In the genomic region with DNA sequence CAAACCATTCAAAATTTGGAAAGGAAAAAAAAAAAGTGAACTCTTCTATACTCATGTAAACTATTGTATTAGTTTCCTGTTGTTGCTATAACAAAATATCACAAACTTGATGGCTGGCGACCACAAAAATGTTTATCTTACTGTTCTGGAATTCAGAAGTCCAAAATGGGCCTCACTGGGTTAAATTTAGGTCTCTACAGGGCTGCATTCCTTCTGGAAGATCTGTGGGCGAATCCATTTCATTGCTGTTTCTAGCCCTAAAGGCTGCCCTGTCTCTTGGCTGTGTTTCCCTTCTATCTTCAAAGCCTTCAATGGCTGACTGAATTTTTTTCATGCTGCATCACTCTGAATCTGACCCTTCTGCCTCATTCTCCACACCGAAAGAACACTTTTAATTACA, we compare ENCODE assay signal across 15 cellular contexts.
DNase-seq lines count a peak whose midpoint lies in the region; ATAC-seq and TF ChIP-seq lines count a peak whose summit lies in the region.
"Had no signal": no experiment of that assay in that cellular context is flagged by ENCODE, and none has a peak within 500 bp of the region (broad histone marks: within the 10 kb centered on the region; RNA-seq: fewer than 3 reads in every experiment).

No MANE protein-coding gene starts in this region.

- H3K36me3 ChIP-seq in HCT116 (ENCODE audit: control insufficient read depth in 1 of 2, insufficient read depth in 2 of 2, low read length in 2 of 2): no peaks in the 10 kb centered on the region

- peak overlapping the region; percentile 93 for H2AFZ ChIP-seq in HCT116 (ENCODE audit: low read depth, low read length, poor library complexity, severe bottlenecking)

- no peaks in the 10 kb centered on the region for H3K79me2 ChIP-seq in HCT116 (ENCODE audit: insufficient read depth, low read length)

- BruUV-seq in HCT116 (replicated peaks; lab: Mats Ljungman, UMichigan): no TSS peak

- POLR2A ChIA-PET in AG04449 (lab: Yijun Ruan, JAX): no interaction called here
- POLR2A ChIA-PET in HCT116 (lab: Charles Lee): no interaction called here
- POLR2A ChIA-PET in RWPE1 (lab: Yijun Ruan, JAX; ENCODE audit: low non-redundant PET): interaction anchor here (0.9 kb wide), 1 partner anchor 1094 kb away, joined by 4 read pairs; no protein-coding TSS in a partner anchor

- no peaks in the 10 kb centered on the region for H3K4me1 ChIP-seq in HCT116 (ENCODE audit: control insufficient read depth in 1 of 2, insufficient read depth in 2 of 2, low read length in 2 of 2)

- no peak for TF ChIP-seq POLR2A in HCT116 (IDR thresholded peaks at IDR 0.05; ENCODE audit: borderline replicate concordance, extremely low read depth, insufficient read depth, insufficient read length)

- no peak for TF ChIP-seq RAD21 in HCT116 (IDR thresholded peaks at IDR 0.05; ENCODE audit: low read depth)

- H3K4me2 ChIP-seq in HCT116 (ENCODE audit: low read length): no peak overlapping the region

- TF ChIP-seq CTCF in AG04449 (IDR thresholded peaks at IDR 0.05; ENCODE audit: insufficient read depth, low read length, missing control alignments) (no peak), HCT116 (IDR thresholded peaks at IDR 0.05 in 2 of 3, conservative IDR thresholded peaks at IDR 0.05 in 1 of 3; ENCODE audit: borderline replicate concordance in 1 of 3, insufficient read depth in 1 of 3, low read depth in 2 of 3, low read length in 2 of 3) (no peak), RWPE1 (conservative IDR thresholded peaks at IDR 0.05; ENCODE audit: low read depth) (no peak)

- intact Hi-C loops in HCT116 (cut with micrococcal nuclease): loop anchor here (10.0 kb wide), 1 partner anchor 399 kb away; no protein-coding TSS in a partner anchor

- RAD21 ChIA-PET in HCT116 (lab: Charles Lee; ENCODE audit: low non-redundant PET in 1 of 2, low total read pairs in 2 of 2, uncharacterized antibody in 2 of 2, unreplicated experiment in 2 of 2): interaction anchor here in 1 of 2 experiments (1.5 kb wide), 1 partner anchor 200 kb away, joined by 12 read pairs; no protein-coding TSS in a partner anchor

- no peak overlapping the region for H3K4me3 ChIP-seq in AG04449 (ENCODE audit: low read depth, low read length)
- H3K4me3 ChIP-seq in HCT116 (replicated peaks in 1 of 2; ENCODE audit: low read depth in 1 of 2, low read length in 2 of 2): no peak overlapping the region

- peak; percentile 70 for DNase-seq in AG04449 (ENCODE audit: low read depth, low spot score)
- DNase-seq in HCT116 (ENCODE audit: low read depth, low spot score): no peak
- peak; percentile 73 for DNase-seq in astrocyte of the hippocampus (ENCODE audit: low read depth, low spot score)
- DNase-seq in islet precursor cell: peak; percentile 81
- no peak for DNase-seq in hippocampal formation (lab: John Stamatoyannopoulos, UW)
- DNase-seq in NCI-H1436 (lab: John Stamatoyannopoulos, UW): no peak
- DNase-seq in RWPE1 (ENCODE audit: low spot score): no peak
- DNase-seq: activated naive CD8-positive, alpha-beta T cell treated with anti-CD3 and anti-CD28 coated beads for 36 hours; activated T-cell treated with anti-CD3 and anti-CD28 coated beads for 4 hours; Calu3; NCI-H187; NCI-H510A treated with DMSO at 0.1 percent for 48 hours; RPMI8226 had no signal

- H3K27ac ChIP-seq in HCT116 (ENCODE audit: low read depth, low read length) (no peak overlapping the region), RWPE1 (no peak overlapping the region)

- no peaks in the 10 kb centered on the region for H3K27me3 ChIP-seq in HCT116 (ENCODE audit: insufficient read depth, low read length)

- no peaks in the 10 kb centered on the region for H3K9me2 ChIP-seq in HCT116 (ENCODE audit: insufficient read depth)

- CTCF ChIA-PET in AG04449 (lab: Yijun Ruan, JAX) (interaction anchor here (1.1 to 1.8 kb wide), 5 partner anchors 16 to 573 kb away, joined by 3 to 116 read pairs (median 4); no protein-coding TSS in a partner anchor), HCT116 (lab: Charles Lee) (interaction anchor here (1.8 kb wide), 1 partner anchor 199 kb away, joined by 55 read pairs; no protein-coding TSS in a partner anchor), RWPE1 (lab: Yijun Ruan, JAX) (interaction anchor here (0.7 to 1.9 kb wide), 2 partner anchors 94 to 200 kb away, joined by 3 to 16 read pairs; no protein-coding TSS in a partner anchor)

- H4K20me1 ChIP-seq in HCT116 (ENCODE audit: insufficient read depth): no peaks in the 10 kb centered on the region

- ATAC-seq in HCT116: no peak
- no peak for ATAC-seq in HG03045 (IDR thresholded peaks at IDR 0.05; ENCODE audit: unreplicated experiment)
- ATAC-seq: stimulated activated memory B cell treated with anti-CD40 and anti-IgM and Interleukin-4, amounts not matched to agents 10 μg/mL and 1 μg/mL and 100 μg/mL, for 72 hours had no signal

- H3K9me3 ChIP-seq in HCT116 (ENCODE audit: control insufficient read depth in 1 of 2, insufficient read depth in 1 of 2, low read depth in 1 of 2, low read length in 2 of 2): no peaks in the 10 kb centered on the region

- no peak overlapping the region for H3K9ac ChIP-seq in HCT116 (ENCODE audit: low read length)

TF ChIP-seq in HCT116, 20 proteins besides CTCF, POLR2A, EP300 and RAD21:
- TF ChIP-seq, protein P1, sequence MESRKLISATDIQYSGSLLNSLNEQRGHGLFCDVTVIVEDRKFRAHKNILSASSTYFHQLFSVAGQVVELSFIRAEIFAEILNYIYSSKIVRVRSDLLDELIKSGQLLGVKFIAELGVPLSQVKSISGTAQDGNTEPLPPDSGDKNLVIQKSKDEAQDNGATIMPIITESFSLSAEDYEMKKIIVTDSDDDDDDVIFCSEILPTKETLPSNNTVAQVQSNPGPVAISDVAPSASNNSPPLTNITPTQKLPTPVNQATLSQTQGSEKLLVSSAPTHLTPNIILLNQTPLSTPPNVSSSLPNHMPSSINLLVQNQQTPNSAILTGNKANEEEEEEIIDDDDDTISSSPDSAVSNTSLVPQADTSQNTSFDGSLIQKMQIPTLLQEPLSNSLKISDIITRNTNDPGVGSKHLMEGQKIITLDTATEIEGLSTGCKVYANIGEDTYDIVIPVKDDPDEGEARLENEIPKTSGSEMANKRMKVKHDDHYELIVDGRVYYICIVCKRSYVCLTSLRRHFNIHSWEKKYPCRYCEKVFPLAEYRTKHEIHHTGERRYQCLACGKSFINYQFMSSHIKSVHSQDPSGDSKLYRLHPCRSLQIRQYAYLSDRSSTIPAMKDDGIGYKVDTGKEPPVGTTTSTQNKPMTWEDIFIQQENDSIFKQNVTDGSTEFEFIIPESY (IDR thresholded peaks at IDR 0.05; ENCODE audit: extremely low read depth, insufficient replicate concordance, low read length): no peak
- TF ChIP-seq ZFX (IDR thresholded peaks at IDR 0.05): no peak
- TF ChIP-seq FOSL1 (IDR thresholded peaks at IDR 0.05; ENCODE audit: low read depth): no peak
- TF ChIP-seq EZH2 (IDR thresholded peaks at IDR 0.05): no peak
- TF ChIP-seq, protein P2, sequence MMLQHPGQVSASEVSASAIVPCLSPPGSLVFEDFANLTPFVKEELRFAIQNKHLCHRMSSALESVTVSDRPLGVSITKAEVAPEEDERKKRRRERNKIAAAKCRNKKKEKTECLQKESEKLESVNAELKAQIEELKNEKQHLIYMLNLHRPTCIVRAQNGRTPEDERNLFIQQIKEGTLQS (IDR thresholded peaks at IDR 0.05): no peak
- TF ChIP-seq CEBPB (IDR thresholded peaks at IDR 0.05; ENCODE audit: low read depth): no peak
- TF ChIP-seq EZH2phosphoT487 (IDR thresholded peaks at IDR 0.05; ENCODE audit: borderline replicate concordance): no peak
- TF ChIP-seq JUND (IDR thresholded peaks at IDR 0.05): no peak
- TF ChIP-seq CBX3 (IDR thresholded peaks at IDR 0.05; ENCODE audit: low read depth): no peak
- TF ChIP-seq, protein P3, sequence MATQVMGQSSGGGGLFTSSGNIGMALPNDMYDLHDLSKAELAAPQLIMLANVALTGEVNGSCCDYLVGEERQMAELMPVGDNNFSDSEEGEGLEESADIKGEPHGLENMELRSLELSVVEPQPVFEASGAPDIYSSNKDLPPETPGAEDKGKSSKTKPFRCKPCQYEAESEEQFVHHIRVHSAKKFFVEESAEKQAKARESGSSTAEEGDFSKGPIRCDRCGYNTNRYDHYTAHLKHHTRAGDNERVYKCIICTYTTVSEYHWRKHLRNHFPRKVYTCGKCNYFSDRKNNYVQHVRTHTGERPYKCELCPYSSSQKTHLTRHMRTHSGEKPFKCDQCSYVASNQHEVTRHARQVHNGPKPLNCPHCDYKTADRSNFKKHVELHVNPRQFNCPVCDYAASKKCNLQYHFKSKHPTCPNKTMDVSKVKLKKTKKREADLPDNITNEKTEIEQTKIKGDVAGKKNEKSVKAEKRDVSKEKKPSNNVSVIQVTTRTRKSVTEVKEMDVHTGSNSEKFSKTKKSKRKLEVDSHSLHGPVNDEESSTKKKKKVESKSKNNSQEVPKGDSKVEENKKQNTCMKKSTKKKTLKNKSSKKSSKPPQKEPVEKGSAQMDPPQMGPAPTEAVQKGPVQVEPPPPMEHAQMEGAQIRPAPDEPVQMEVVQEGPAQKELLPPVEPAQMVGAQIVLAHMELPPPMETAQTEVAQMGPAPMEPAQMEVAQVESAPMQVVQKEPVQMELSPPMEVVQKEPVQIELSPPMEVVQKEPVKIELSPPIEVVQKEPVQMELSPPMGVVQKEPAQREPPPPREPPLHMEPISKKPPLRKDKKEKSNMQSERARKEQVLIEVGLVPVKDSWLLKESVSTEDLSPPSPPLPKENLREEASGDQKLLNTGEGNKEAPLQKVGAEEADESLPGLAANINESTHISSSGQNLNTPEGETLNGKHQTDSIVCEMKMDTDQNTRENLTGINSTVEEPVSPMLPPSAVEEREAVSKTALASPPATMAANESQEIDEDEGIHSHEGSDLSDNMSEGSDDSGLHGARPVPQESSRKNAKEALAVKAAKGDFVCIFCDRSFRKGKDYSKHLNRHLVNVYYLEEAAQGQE (IDR thresholded peaks at IDR 0.05; ENCODE audit: low read depth): no peak
- no peak for TF ChIP-seq SP1 (IDR thresholded peaks at IDR 0.05; ENCODE audit: low read depth)
- TF ChIP-seq, protein P4, sequence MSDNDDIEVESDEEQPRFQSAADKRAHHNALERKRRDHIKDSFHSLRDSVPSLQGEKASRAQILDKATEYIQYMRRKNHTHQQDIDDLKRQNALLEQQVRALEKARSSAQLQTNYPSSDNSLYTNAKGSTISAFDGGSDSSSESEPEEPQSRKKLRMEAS (IDR thresholded peaks at IDR 0.05): no peak
- TF ChIP-seq SIN3A (IDR thresholded peaks at IDR 0.05; ENCODE audit: low read depth): no peak
- no peak for TF ChIP-seq POLR2AphosphoS5 (IDR thresholded peaks at IDR 0.05; ENCODE audit: low read depth, low read length)
- TF ChIP-seq SRF (IDR thresholded peaks at IDR 0.05; ENCODE audit: low read depth): no peak
- TF ChIP-seq ELF1 (IDR thresholded peaks at IDR 0.05; ENCODE audit: borderline replicate concordance, low read depth): no peak
- TF ChIP-seq TCF7L2 (IDR thresholded peaks at IDR 0.05; ENCODE audit: borderline replicate concordance, extremely low read depth, insufficient read depth, insufficient read length): no peak
- TF ChIP-seq EGR1 (IDR thresholded peaks at IDR 0.05; ENCODE audit: low read depth): no peak

Comparison
In these comparisons a context has a peak if more than half of its experiments do, and no peak if none do; other contexts are left out.
1. DNase-seq: peak in AG04449 (single experiment), astrocyte of the hippocampus (single experiment) and islet precursor cell (single experiment); none in HCT116 (single experiment), hippocampal formation (0 of 2), NCI-H1436 (single experiment) and RWPE1 (single experiment).